Comparison of ENCODE assay signal across 13 cellular contexts in genomic region chr6:17998003-17998402, GRCh38.
"Had no signal": no experiment of that assay in that cellular context is flagged by ENCODE, and none has a peak within 500 bp of the region (broad histone marks: within the 10 kb centered on the region; RNA-seq: fewer than 3 reads in every experiment).

No MANE protein-coding gene starts in this region.

- H3K4me2 ChIP-seq: hepatocyte had no signal

- H2AFZ ChIP-seq: hepatocyte had no signal

- H3K4me3 Mint-ChIP-seq: activated naive CD8-positive, alpha-beta T cell had no signal

- H3K4me1 ChIP-seq: breast epithelium, sigmoid colon, upper lobe of left lung had no signal

- H3K27me3 ChIP-seq: breast epithelium, hepatocyte, ovary, sigmoid colon, upper lobe of left lung had no signal

- H3K79me2 ChIP-seq: hepatocyte had no signal

- H3K27ac Mint-ChIP-seq: activated naive CD8-positive, alpha-beta T cell had no signal

- H3K36me3 Mint-ChIP-seq: activated naive CD8-positive, alpha-beta T cell had no signal

- H3K27ac ChIP-seq: breast epithelium, hepatocyte, ovary, sigmoid colon, upper lobe of left lung had no signal

- H3K4me3 ChIP-seq: breast epithelium, hepatocyte, ovary, sigmoid colon, upper lobe of left lung had no signal

- H3K9me3 ChIP-seq: breast epithelium, ovary, sigmoid colon, upper lobe of left lung had no signal

- H3K36me3 ChIP-seq: breast epithelium, ovary, sigmoid colon, upper lobe of left lung had no signal

- DNase-seq: activated effector memory CD4-positive, alpha-beta T cell treated with Interleukin-2 at 50 U/mL for 16 hours; activated T-cell treated with anti-CD3 and anti-CD28 coated beads, Interleukin-2, amount 50 U/mL, for 1 hour; amygdala; dermis blood vessel endothelial cell; kidney glomerular epithelial cell; ovary; sigmoid colon; stimulated activated CD4-positive, alpha-beta T cell treated with anti-CD3 and anti-CD28 coated beads, Interleukin-12 subunit alpha, Interleukin-12 subunit beta, amount 100 ng/mL, for 4 hours; stimulated activated naive CD4-positive, alpha-beta T cell treated with Interleukin-2 at 50 U/mL for 16 hours; upper lobe of left lung had no signal
